Comparison of ENCODE assay signal across 16 cellular contexts in genomic region chr1:4468804-4469514, GRCh38.
DNase-seq lines count a peak whose midpoint lies in the region; ATAC-seq and TF ChIP-seq lines count a peak whose summit lies in the region.
"Had no signal": no experiment of that assay in that cellular context is flagged by ENCODE, and none has a peak within 500 bp of the region (broad histone marks: within the 10 kb centered on the region; RNA-seq: fewer than 3 reads in every experiment).

No MANE protein-coding gene starts in this region.

- H3K4me1 Mint-ChIP-seq in neural progenitor cell = no peaks in the 10 kb centered on the region
- H3K4me1 Mint-ChIP-seq: GM23338, H9 had no signal

- H3K27me3 ChIP-seq in dorsolateral prefrontal cortex = no peaks in the 10 kb centered on the region
- no peaks in the 10 kb centered on the region for H3K27me3 ChIP-seq in neuronal stem cell (ENCODE audit: control insufficient read depth in 3 of 3, insufficient read depth in 3 of 3, low read depth in 1 of 3, low read length in 3 of 3)
- H3K27me3 ChIP-seq in testis = no peaks in the 10 kb centered on the region
- H3K27me3 ChIP-seq in neural progenitor cell = no peaks in the 10 kb centered on the region
- H3K27me3 ChIP-seq: BE2C had no signal

- no peak overlapping the region for H2AFZ ChIP-seq in neuronal stem cell (ENCODE audit: low read length)
- H2AFZ ChIP-seq in neural progenitor cell (replicated peaks) = no peak overlapping the region
- H2AFZ ChIP-seq: GM23338 had no signal

- H3K14ac ChIP-seq in neuronal stem cell (ENCODE audit: low read length) = no peak overlapping the region

- intact Hi-C loops in dorsolateral prefrontal cortex (cut with DNase I) (no loop called here), testis (cut with DNase I; ENCODE audit: low total_unique reads) (no loop called here)

- no peaks in the 10 kb centered on the region for H3K79me2 ChIP-seq in neural progenitor cell (ENCODE audit: low read depth)

- H3K36me3 Mint-ChIP-seq in neural progenitor cell = no peaks in the 10 kb centered on the region
- H3K36me3 Mint-ChIP-seq: CD8-positive, alpha-beta T cell had no signal

- peak; percentile 42 for DNase-seq in Ammon's horn (ENCODE audit: low spot score)
- peak; percentile 93 for DNase-seq in NCI-H2029 (lab: John Stamatoyannopoulos, UW)
- DNase-seq in dorsolateral prefrontal cortex = peak in 9 of 10 donors; percentile 6 to 78 (median 62)
- no peak for DNase-seq in neuronal stem cell (ENCODE audit: low spot score)
- no peak for DNase-seq in testis
- no peak for DNase-seq in omental fat pad (ENCODE audit: low spot score)
- DNase-seq in neural progenitor cell (ENCODE audit: low spot score) = no peak
- DNase-seq in DMS114 treated with DMSO at 0.1 percent for 48 hours (lab: John Stamatoyannopoulos, UW; ENCODE audit: unreplicated experiment) = no peak
- DNase-seq: BE2C; CD8-positive, alpha-beta T cell; COR-L47; DND-41; GDM1; H9 had no signal

- H3K9me3 ChIP-seq in neuronal stem cell (replicated peaks in 1 of 2; ENCODE audit: control insufficient read depth in 2 of 2, insufficient read depth in 1 of 2, low read depth in 1 of 2, low read length in 2 of 2) = peaks cover 0 to 2% of the 10 kb centered on the region in 2 donors
- H3K9me3 ChIP-seq in testis = no peaks in the 10 kb centered on the region
- H3K9me3 ChIP-seq in neural progenitor cell (ENCODE audit: low read depth) = no peaks in the 10 kb centered on the region
- H3K9me3 ChIP-seq: BE2C had no signal

- no peaks in the 10 kb centered on the region for H3K36me3 ChIP-seq in neuronal stem cell (replicated peaks in 1 of 2; ENCODE audit: control insufficient read depth in 2 of 2, insufficient read depth in 2 of 2, low read length in 2 of 2)
- no peaks in the 10 kb centered on the region for H3K36me3 ChIP-seq in testis (ENCODE audit: low read depth, missing control alignments)
- H3K36me3 ChIP-seq in neural progenitor cell = no peaks in the 10 kb centered on the region
- H3K36me3 ChIP-seq: BE2C had no signal

- H4K91ac ChIP-seq in neuronal stem cell (ENCODE audit: low read depth, low read length, poor library complexity) = no peak overlapping the region

- no peak overlapping the region for H3K23ac ChIP-seq in neuronal stem cell (ENCODE audit: low read depth, low read length, poor library complexity)

- no peak overlapping the region for H4K8ac ChIP-seq in neuronal stem cell (ENCODE audit: low read depth, low read length)

- no peak for ATAC-seq in omental fat pad (ENCODE audit: low FRiP score)
- ATAC-seq: CD8-positive, alpha-beta T cell; GM23338 had no signal

- peak overlapping the region; percentile 1 for H3K18ac ChIP-seq in neuronal stem cell (ENCODE audit: low read length)

- no peak overlapping the region for H2BK15ac ChIP-seq in neuronal stem cell (ENCODE audit: low read length)

- TF ChIP-seq CTCF in dorsolateral prefrontal cortex (IDR thresholded peaks at IDR 0.05 in 54 of 56, conservative IDR thresholded peaks at IDR 0.05 in 2 of 56; ENCODE audit: low read depth in 1 of 56, partially characterized antibody in 56 of 56) (no peak), testis (IDR thresholded peaks at IDR 0.05) (no peak), omental fat pad (IDR thresholded peaks at IDR 0.05) (no peak), neural progenitor cell (IDR thresholded peaks at IDR 0.05) (no peak)

- WGBS in neuronal stem cell (ENCODE audit: extremely low coverage in 2 of 2, insufficient read length in 2 of 2, insufficient replicate concordance in 1 of 2), 2 donors = no CpG with 5 or more reads among the region's 9 CpGs
- 89 to 90% methylated on average over 8 to 9 of the region's 9 CpGs for whole genome bisulfite sequencing in testis, 2 donors

- H4K20me1 ChIP-seq in neural progenitor cell (ENCODE audit: low read depth) = no peaks in the 10 kb centered on the region

- peaks cover 2% of the 10 kb centered on the region for H3K9me3 Mint-ChIP-seq in neural progenitor cell
- H3K9me3 Mint-ChIP-seq: CD8-positive, alpha-beta T cell had no signal

- no peak overlapping the region for H3K4ac ChIP-seq in neuronal stem cell (ENCODE audit: low read length)

- H3K9ac ChIP-seq in neuronal stem cell (ENCODE audit: low read depth, low read length, poor library complexity) = no peak overlapping the region
- H3K9ac ChIP-seq in neural progenitor cell = no peak overlapping the region

- no peak overlapping the region for H3K4me3 ChIP-seq in dorsolateral prefrontal cortex
- H3K4me3 ChIP-seq in neuronal stem cell (ENCODE audit: low read length in 2 of 2) = no peak overlapping the region
- H3K4me3 ChIP-seq in testis = no peak overlapping the region
- H3K4me3 ChIP-seq in neural progenitor cell = no peak overlapping the region
- H3K4me3 ChIP-seq: GM23338 had no signal

- no peak overlapping the region for H2BK5ac ChIP-seq in neuronal stem cell (ENCODE audit: low read length)

- H3K27ac ChIP-seq in dorsolateral prefrontal cortex = peak overlapping the region in 7 of 59 donors; percentile 4 to 46 (median 29)
- no peak overlapping the region for H3K27ac ChIP-seq in neuronal stem cell (replicated peaks; ENCODE audit: low read length)
- no peak overlapping the region for H3K27ac ChIP-seq in testis
- H3K27ac ChIP-seq in neural progenitor cell = no peak overlapping the region
- H3K27ac ChIP-seq: C4-2B had no signal

- H2BK120ac ChIP-seq in neuronal stem cell (ENCODE audit: low read depth, low read length) = no peak overlapping the region

- H3K4me1 ChIP-seq in neuronal stem cell (ENCODE audit: control insufficient read depth in 2 of 2, insufficient read depth in 1 of 2, low read depth in 1 of 2, low read length in 2 of 2) = no peaks in the 10 kb centered on the region
- H3K4me1 ChIP-seq in testis = peaks cover under 1% of the 10 kb centered on the region
- no peaks in the 10 kb centered on the region for H3K4me1 ChIP-seq in neural progenitor cell
- H3K4me1 ChIP-seq: BE2C had no signal

- H3K27me3 Mint-ChIP-seq in neural progenitor cell (ENCODE audit: insufficient read depth, low read depth) = peaks cover 9% of the 10 kb centered on the region

- no peak overlapping the region for H2AK5ac ChIP-seq in neuronal stem cell (ENCODE audit: low read depth, low read length)

- H3K4me3 Mint-ChIP-seq in neural progenitor cell = no peak overlapping the region
- H3K4me3 Mint-ChIP-seq: CD8-positive, alpha-beta T cell; GM23338; H9 had no signal

- no peaks in the 10 kb centered on the region for H3K79me1 ChIP-seq in neuronal stem cell (ENCODE audit: low read depth, low read length)

- peak overlapping the region; percentile 50 for H2BK12ac ChIP-seq in neuronal stem cell (ENCODE audit: low read length)

- H3K27ac Mint-ChIP-seq in neural progenitor cell = no peak overlapping the region
- H3K27ac Mint-ChIP-seq: CD8-positive, alpha-beta T cell; GM23338; H9 had no signal

- no peaks in the 10 kb centered on the region for H3F3A ChIP-seq in neural progenitor cell (ENCODE audit: low read depth)

- TF ChIP-seq POLR2A in testis (IDR thresholded peaks at IDR 0.05) = no peak

- H3K4me2 ChIP-seq in neuronal stem cell (ENCODE audit: insufficient read depth, low read length, poor library complexity, severe bottlenecking) = no peak overlapping the region
- no peak overlapping the region for H3K4me2 ChIP-seq in neural progenitor cell
- H3K4me2 ChIP-seq: GM23338 had no signal

Comparison
In these comparisons a context has a peak if more than half of its experiments do, and no peak if none do; other contexts are left out.
1. DNase-seq: peak in Ammon's horn (single experiment), NCI-H2029 (single experiment) and dorsolateral prefrontal cortex (9 of 10); none in neuronal stem cell (single experiment), testis (single experiment), omental fat pad (single experiment), neural progenitor cell (single experiment) and DMS114 treated with DMSO at 0.1 percent for 48 hours (single experiment).